In the genomic region with DNA sequence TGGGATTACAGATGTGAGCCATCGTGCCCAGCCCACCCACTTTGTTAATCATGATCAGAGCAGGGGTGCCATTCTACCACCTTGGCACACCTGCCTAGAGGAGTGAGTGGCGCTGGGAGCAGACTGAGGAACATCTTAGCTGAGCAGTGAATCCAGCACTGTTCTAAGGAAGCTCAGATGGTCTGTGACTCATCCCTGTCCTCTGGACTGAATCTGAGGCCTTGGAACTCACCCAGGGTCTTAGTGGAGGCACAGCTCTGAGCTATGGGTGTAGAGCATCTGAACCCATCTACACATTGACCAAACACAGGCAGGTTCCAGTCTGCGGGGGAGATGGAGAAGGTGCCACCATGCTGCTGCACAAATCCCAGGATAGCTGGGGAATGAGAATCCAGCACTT, we compare ENCODE assay signal across 12 cellular contexts. TPM values are rescaled to one million over a fixed set of nuclear protein-coding genes. Genes with fewer than 3 reads are reported as not detected.
A peak's percentile ranks its signal among the peaks of the same experiment; 100 is the strongest.
DNase-seq lines count a peak whose midpoint lies in the region; ATAC-seq and TF ChIP-seq lines count a peak whose summit lies in the region.
"Had no signal": no experiment of that assay in that cellular context is flagged by ENCODE, and none has a peak within 500 bp of the region (broad histone marks: within the 10 kb centered on the region; RNA-seq: fewer than 3 reads in every experiment).

No MANE protein-coding gene starts in this region.

- no peak overlapping the region for H3K4ac ChIP-seq in trophoblast cell (ENCODE audit: low read depth, low read length)

- H3K27me3 Mint-ChIP-seq in effector memory CD8-positive, alpha-beta T cell: no peaks in the 10 kb centered on the region
- no peaks in the 10 kb centered on the region for H3K27me3 Mint-ChIP-seq in activated naive CD4-positive, alpha-beta T cell treated with anti-CD3 and anti-CD28 coated beads, Interleukin-2, amount 10 ng/mL, durations not matched to agents 7 days and 5 days

- H3K14ac ChIP-seq in trophoblast cell (ENCODE audit: low read length): no peak overlapping the region

- H3K79me1 ChIP-seq in trophoblast cell (ENCODE audit: low read length): no peaks in the 10 kb centered on the region

- no peaks in the 10 kb centered on the region for H3K9me3 Mint-ChIP-seq in effector memory CD8-positive, alpha-beta T cell
- H3K9me3 Mint-ChIP-seq in activated naive CD4-positive, alpha-beta T cell treated with anti-CD3 and anti-CD28 coated beads, Interleukin-2, amount 10 ng/mL, durations not matched to agents 7 days and 5 days: no peaks in the 10 kb centered on the region

- DNase-seq in EL (peak; percentile 82), RWPE2 (ENCODE audit: low spot score) (no peak), renal cortical epithelial cell (ENCODE audit: low read depth) (peak; percentile 77), trophoblast cell (no peak), ascending aorta (ENCODE audit: low spot score in 2 of 2) (no peak), HT-29 (ENCODE audit: low spot score) (no peak)
- DNase-seq in effector memory CD8-positive, alpha-beta T cell: no peak
- DNase-seq in activated naive CD4-positive, alpha-beta T cell treated with anti-CD3 and anti-CD28 coated beads, Interleukin-2, amount 10 ng/mL, durations not matched to agents 7 days and 5 days: no peak
- DNase-seq: left colon; NCI-H2171; stimulated activated naive CD8-positive, alpha-beta T cell treated with anti-CD3 and anti-CD28 coated beads, Interleukin-15, Interleukin-2, amounts not matched to agents 100 U/mL and 50 U/mL, for 24 hours had no signal

- H2BK120ac ChIP-seq in trophoblast cell (ENCODE audit: insufficient read depth, low read length, poor library complexity): no peak overlapping the region

- H3K27ac ChIP-seq in RWPE2 (ENCODE audit: poor library complexity, severe bottlenecking) (no peak overlapping the region), trophoblast cell (ENCODE audit: low read depth, low read length) (no peak overlapping the region), ascending aorta (no peak overlapping the region)
- H3K27ac ChIP-seq: KMS-11 had no signal

- WGBS in trophoblast cell (ENCODE audit: extremely low coverage, insufficient coverage, insufficient read length): no CpG with 5 or more reads among the region's 3 CpGs

- no peak overlapping the region for H2BK5ac ChIP-seq in trophoblast cell (ENCODE audit: low read depth, low read length, poor library complexity)

- peaks cover 35% of the 10 kb centered on the region in 2 donors for H3K4me1 Mint-ChIP-seq in effector memory CD8-positive, alpha-beta T cell (ENCODE audit: low read depth in 2 of 2)
- peaks cover 32% of the 10 kb centered on the region for H3K4me1 Mint-ChIP-seq in activated naive CD4-positive, alpha-beta T cell treated with anti-CD3 and anti-CD28 coated beads, Interleukin-2, amount 10 ng/mL, durations not matched to agents 7 days and 5 days

- no peak overlapping the region for H2BK12ac ChIP-seq in trophoblast cell (ENCODE audit: low read length)

- peaks cover 23% of the 10 kb centered on the region for H3K36me3 Mint-ChIP-seq in effector memory CD8-positive, alpha-beta T cell (ENCODE audit: insufficient read depth)
- peaks cover 45% of the 10 kb centered on the region for H3K36me3 Mint-ChIP-seq in activated naive CD4-positive, alpha-beta T cell treated with anti-CD3 and anti-CD28 coated beads, Interleukin-2, amount 10 ng/mL, durations not matched to agents 7 days and 5 days

- H3K4me1 ChIP-seq in RWPE2 (ENCODE audit: insufficient read depth, poor library complexity, severe bottlenecking) (no peaks in the 10 kb centered on the region), trophoblast cell (ENCODE audit: control insufficient read depth in 1 of 2, insufficient read depth in 2 of 2, low read length in 2 of 2) (no peaks in the 10 kb centered on the region), ascending aorta (no peaks in the 10 kb centered on the region)

- no peak overlapping the region for H4K8ac ChIP-seq in trophoblast cell (ENCODE audit: low read depth, low read length)

- H3K36me3 ChIP-seq in RWPE2 (ENCODE audit: low read depth): peaks cover 9% of the 10 kb centered on the region; the same call in 1 of the 2 replicates
- H3K36me3 ChIP-seq in trophoblast cell (ENCODE audit: control insufficient read depth in 1 of 2, insufficient read depth in 2 of 2, low read length in 2 of 2): peaks cover 24 to 34% of the 10 kb centered on the region in 2 experiments
- peaks cover 24 to 29% of the 10 kb centered on the region in 2 donors for H3K36me3 ChIP-seq in ascending aorta

- no peaks in the 10 kb centered on the region for H3K79me2 ChIP-seq in trophoblast cell (ENCODE audit: control insufficient read depth, insufficient read depth, low read length, poor library complexity)

- no peaks in the 10 kb centered on the region for H3K9me3 ChIP-seq in RWPE2 (ENCODE audit: severe bottlenecking)
- H3K9me3 ChIP-seq in trophoblast cell (ENCODE audit: insufficient read depth, low read depth, low read length): no peaks in the 10 kb centered on the region
- H3K9me3 ChIP-seq in ascending aorta: no peaks in the 10 kb centered on the region

- intact Hi-C loops in ascending aorta (cut with DNase I): no loop called here

- H2AFZ ChIP-seq in trophoblast cell (ENCODE audit: insufficient read depth, low read length, poor library complexity): no peak overlapping the region

- no peaks in the 10 kb centered on the region for H3K27me3 ChIP-seq in RWPE2 (ENCODE audit: insufficient read depth, poor library complexity, severe bottlenecking)
- no peaks in the 10 kb centered on the region for H3K27me3 ChIP-seq in trophoblast cell (ENCODE audit: insufficient read depth, low read length)
- H3K27me3 ChIP-seq in ascending aorta: no peaks in the 10 kb centered on the region

- ATAC-seq in RWPE2 (ENCODE audit: low read depth): peak; percentile 49
- no peak for ATAC-seq in effector memory CD8-positive, alpha-beta T cell (replicated peaks)
- ATAC-seq: left colon; stimulated activated naive CD8-positive, alpha-beta T cell treated with anti-CD3 and anti-CD28 coated beads, Interleukin-15, Interleukin-2, amounts not matched to agents 100 U/mL and 50 U/mL, for 24 hours had no signal

- H3K4me2 ChIP-seq in trophoblast cell (ENCODE audit: low read length): no peak overlapping the region
- H3K4me2 ChIP-seq: KMS-11 had no signal

- H3K18ac ChIP-seq in trophoblast cell (ENCODE audit: low read length): no peak overlapping the region

- peak overlapping the region; percentile 90 to 92 for H3K27ac Mint-ChIP-seq in effector memory CD8-positive, alpha-beta T cell
- H3K27ac Mint-ChIP-seq in activated naive CD4-positive, alpha-beta T cell treated with anti-CD3 and anti-CD28 coated beads, Interleukin-2, amount 10 ng/mL, durations not matched to agents 7 days and 5 days: no peak overlapping the region

- TF ChIP-seq CTCF in RWPE2 (IDR thresholded peaks at IDR 0.05; ENCODE audit: poor library complexity, severe bottlenecking): no peak
- no peak for TF ChIP-seq CTCF in ascending aorta (IDR thresholded peaks at IDR 0.05)

- H3K9ac ChIP-seq in trophoblast cell (ENCODE audit: low read length): no peak overlapping the region
- H3K9ac ChIP-seq: KMS-11 had no signal

- H3K4me3 ChIP-seq in RWPE2 (ENCODE audit: severe bottlenecking): no peak overlapping the region
- no peak overlapping the region for H3K4me3 ChIP-seq in trophoblast cell (ENCODE audit: low read depth, low read length)
- no peak overlapping the region for H3K4me3 ChIP-seq in ascending aorta

- no peak overlapping the region for H3K23ac ChIP-seq in trophoblast cell (ENCODE audit: low read length)

- no peak overlapping the region for H3K4me3 Mint-ChIP-seq in effector memory CD8-positive, alpha-beta T cell
- no peak overlapping the region for H3K4me3 Mint-ChIP-seq in activated naive CD4-positive, alpha-beta T cell treated with anti-CD3 and anti-CD28 coated beads, Interleukin-2, amount 10 ng/mL, durations not matched to agents 7 days and 5 days

- H4K12ac ChIP-seq in trophoblast cell (ENCODE audit: low read depth, low read length): no peak overlapping the region

- no peak overlapping the region for H4K91ac ChIP-seq in trophoblast cell (ENCODE audit: low read depth, low read length)

- CTCF ChIA-PET in activated naive CD4-positive, alpha-beta T cell treated with anti-CD3 and anti-CD28 coated beads, Interleukin-2, amount 10 ng/mL, durations not matched to agents 7 days and 5 days (lab: Charles Lee): interaction anchor here (0.9 to 1.7 kb wide), 5 partner anchors 13 to 250 kb away, joined by 3 to 7 read pairs (median 5); a partner anchor contains a TSS

- no peak overlapping the region for H2AK5ac ChIP-seq in trophoblast cell (ENCODE audit: low read length)

RNA-seq across cellular contexts. Expression of a gene that starts 14.9 kb away (rescaled TPM):
- total RNA-seq in renal cortical epithelial cell (7.1 and 18.7 TPM in 2 replicates), ascending aorta (7.1 TPM)
- polyA plus RNA-seq in trophoblast cell (2013): 24.0 TPM in 2 replicates
- 40.9 and 41.3 TPM in 2 replicates for total RNA-seq in HT-29 (2014; rRNA removed; shearing (Covaris generic))

RNA-seq across cellular contexts. Expression of a gene that starts 17.5 kb away (rescaled TPM):
- 5.6 and 20.5 TPM in 2 replicates for total RNA-seq in renal cortical epithelial cell
- 48.3 and 53.7 TPM in 2 replicates for polyA plus RNA-seq in trophoblast cell (2013)
- 60.7 TPM for total RNA-seq in ascending aorta
- 53.4 and 58.9 TPM in 2 replicates for total RNA-seq in HT-29 (2014; rRNA removed; shearing (Covaris generic))

RNA-seq across cellular contexts. Expression of a gene that starts 25.9 kb away (rescaled TPM):
- 125 and 159 TPM in 2 replicates for total RNA-seq in renal cortical epithelial cell
- 75.8 and 77.4 TPM in 2 replicates for polyA plus RNA-seq in trophoblast cell (2013)
- 36.3 TPM for total RNA-seq in ascending aorta
- total RNA-seq in HT-29 (2014; rRNA removed; shearing (Covaris generic)): 151 and 165 TPM in 2 replicates

RNA-seq across cellular contexts. Expression of a gene that starts 32.2 kb away (rescaled TPM):
- total RNA-seq in renal cortical epithelial cell (38.9 and 82.6 TPM in 2 replicates), ascending aorta (48.1 TPM)
- 17.6 and 18.0 TPM in 2 replicates for polyA plus RNA-seq in trophoblast cell (2013)
- 28.3 and 29.4 TPM in 2 replicates for total RNA-seq in HT-29 (2014; rRNA removed; shearing (Covaris generic))

Comparison
In these comparisons a context has a peak if more than half of its experiments do, and no peak if none do; other contexts are left out.
1. DNase-seq: peak in EL (single experiment) and renal cortical epithelial cell (single experiment); none in RWPE2 (single experiment), effector memory CD8-positive, alpha-beta T cell (0 of 3), trophoblast cell (0 of 2), ascending aorta (0 of 2), HT-29 (single experiment) and activated naive CD4-positive, alpha-beta T cell treated with anti-CD3 and anti-CD28 coated beads, Interleukin-2, amount 10 ng/mL, durations not matched to agents 7 days and 5 days (single experiment).